ENCODE assay signal across 17 cellular contexts in genomic region chr6:107870379-107870778, GRCh38. TPM values are rescaled to one million over a fixed set of nuclear protein-coding genes. Genes with fewer than 3 reads are reported as not detected.
A peak's percentile ranks its signal among the peaks of the same experiment; 100 is the strongest.
DNase-seq lines count a peak whose midpoint lies in the region; ATAC-seq and TF ChIP-seq lines count a peak whose summit lies in the region.
"Had no signal": no experiment of that assay in that cellular context is flagged by ENCODE, and none has a peak within 500 bp of the region (broad histone marks: within the 10 kb centered on the region; RNA-seq: fewer than 3 reads in every experiment).

No MANE protein-coding gene starts in this region.

- H3K4me3 Mint-ChIP-seq in neural progenitor cell, result no peak overlapping the region

- H3K36me3 ChIP-seq in SK-N-SH (replicated peaks in 1 of 2; ENCODE audit: control insufficient read depth in 1 of 2, insufficient read depth in 2 of 2, low read length in 1 of 2) (peaks cover 46 to 50% of the 10 kb centered on the region in 2 experiments), neural progenitor cell (peaks cover 13% of the 10 kb centered on the region)

- CTCF ChIA-PET in SK-N-SH (lab: Yijun Ruan, JAX), result interaction anchor here (0.6 to 1.0 kb wide), 3 partner anchors 22 to 1028 kb away, joined by 3 read pairs; no protein-coding TSS in a partner anchor

- H3K79me2 ChIP-seq in SK-N-SH (ENCODE audit: insufficient read depth) (no peaks in the 10 kb centered on the region), neural progenitor cell (ENCODE audit: low read depth) (no peaks in the 10 kb centered on the region)

- ATAC-seq in esophagus mucosa (peak; percentile 47), HG02973 (IDR thresholded peaks at IDR 0.05; ENCODE audit: unreplicated experiment) (no peak)
- ATAC-seq: HCT116, pancreas had no signal

- H3K27ac Mint-ChIP-seq in neural progenitor cell, result no peak overlapping the region

- 68% methylated on average over 1 of the region's 1 CpG for WGBS in SK-N-SH (ENCODE audit: low lambda C conversion rate)

- H3K4me3 ChIP-seq in SK-N-SH (ENCODE audit: low read depth in 2 of 2, low read length in 1 of 2) (no peak overlapping the region), neural progenitor cell (no peak overlapping the region)
- H3K4me3 ChIP-seq: lung, pancreas, SJSA1, spleen had no signal

- H3K27ac ChIP-seq in SK-N-SH (ENCODE audit: low read depth in 2 of 2, low read length in 1 of 2), result peak overlapping the region in 1 of 2 experiments; percentile 34; a peak in 1 of 4 replicates
- H3K27ac ChIP-seq in neural progenitor cell, result no peak overlapping the region
- H3K27ac ChIP-seq: pancreas, SJSA1, spleen had no signal

- TF ChIP-seq RAD21 in SK-N-SH (IDR thresholded peaks at IDR 0.05; ENCODE audit: low read length), result no peak

- H2AFZ ChIP-seq in SK-N-SH (ENCODE audit: low read depth) (no peak overlapping the region), neural progenitor cell (replicated peaks) (no peak overlapping the region)

- H3K9ac ChIP-seq in SK-N-SH, result no peak overlapping the region
- no peak overlapping the region for H3K9ac ChIP-seq in neural progenitor cell

- POLR2A ChIA-PET in SK-N-SH (lab: Yijun Ruan, JAX), result no interaction called here

- no peaks in the 10 kb centered on the region for H3K27me3 ChIP-seq in SK-N-SH (ENCODE audit: insufficient read depth)
- no peaks in the 10 kb centered on the region for H3K27me3 ChIP-seq in neural progenitor cell
- H3K27me3 ChIP-seq: pancreas, SJSA1, spleen had no signal

- H3K9me3 Mint-ChIP-seq in neural progenitor cell, result no peaks in the 10 kb centered on the region

- peaks cover 0 to 22% of the 10 kb centered on the region in 2 experiments; a peak in 2 of 4 replicates for H3K4me1 ChIP-seq in SK-N-SH (ENCODE audit: control insufficient read depth in 1 of 2, insufficient read depth in 2 of 2, low read depth in 1 of 2, low read length in 1 of 2)
- H3K4me1 ChIP-seq in neural progenitor cell, result peaks cover 21% of the 10 kb centered on the region
- H3K4me1 ChIP-seq: pancreas had no signal

- no peak for TF ChIP-seq EP300 in SK-N-SH (IDR thresholded peaks at IDR 0.05; ENCODE audit: borderline replicate concordance in 1 of 2, low read depth in 1 of 2, low read length in 1 of 2)

- H3F3A ChIP-seq in SK-N-SH (replicated peaks; ENCODE audit: insufficient read depth) (peaks cover 24% of the 10 kb centered on the region), neural progenitor cell (ENCODE audit: low read depth) (peaks cover 29% of the 10 kb centered on the region)

- H4K20me1 ChIP-seq in SK-N-SH (ENCODE audit: insufficient read depth) (peaks cover 7% of the 10 kb centered on the region; the same call in 1 of the 2 replicates), neural progenitor cell (ENCODE audit: low read depth) (no peaks in the 10 kb centered on the region)

- H3K9me3 ChIP-seq in SK-N-SH (no peaks in the 10 kb centered on the region), neural progenitor cell (ENCODE audit: low read depth) (no peaks in the 10 kb centered on the region)
- H3K9me3 ChIP-seq: pancreas, SJSA1, spleen had no signal

- no peaks in the 10 kb centered on the region for H3K27me3 Mint-ChIP-seq in neural progenitor cell (ENCODE audit: insufficient read depth, low read depth)

- peak; percentile 8 for DNase-seq in GM20000 (ENCODE audit: low spot score)
- no peak for DNase-seq in SK-N-SH
- DNase-seq in neural progenitor cell (ENCODE audit: low spot score), result no peak
- DNase-seq in MV-4-11 (lab: John Stamatoyannopoulos, UW), result no peak
- no peak for DNase-seq in GOT3 (lab: John Stamatoyannopoulos, UW)
- DNase-seq in erythroblast (lab: John Stamatoyannopoulos, UW), result no peak
- DNase-seq: effector CD8-positive, alpha-beta T cell; GF-D8; Kasumi-1; NCI-H2081; pancreas; spleen had no signal

- peaks cover 27% of the 10 kb centered on the region for H3K36me3 Mint-ChIP-seq in neural progenitor cell

- peaks cover 27% of the 10 kb centered on the region for H3K4me1 Mint-ChIP-seq in neural progenitor cell

- TF ChIP-seq CTCF in GM20000 (IDR thresholded peaks at IDR 0.05; ENCODE audit: extremely low read depth, missing control alignments), result no peak
- no peak for TF ChIP-seq CTCF in SK-N-SH (IDR thresholded peaks at IDR 0.05)
- TF ChIP-seq CTCF in neural progenitor cell (IDR thresholded peaks at IDR 0.05), result no peak

- H3K9me2 ChIP-seq in SK-N-SH, result no peaks in the 10 kb centered on the region

- H3K4me2 ChIP-seq in SK-N-SH (no peak overlapping the region), neural progenitor cell (peak overlapping the region; percentile 59)

- TF ChIP-seq POLR2A in erythroblast (IDR thresholded peaks at IDR 0.05; ENCODE audit: low read length), result no peak

TF ChIP-seq in SK-N-SH, 30 proteins besides CTCF, POLR2A, EP300 and RAD21:
- TF ChIP-seq JUND (IDR thresholded peaks at IDR 0.05) (0 out of 2 replicates have a peak, but pooled peaks have one; percentile 13), MXI1 (IDR thresholded peaks at IDR 0.05; ENCODE audit: low read depth, low read length) (no peak), FOSL2 (IDR thresholded peaks at IDR 0.05; ENCODE audit: borderline replicate concordance, low read depth) (peak; percentile 28; the same call in 1 of the 2 replicates)

RNA-seq across cellular contexts. Expression of gene SCML4, which starts 46.3 kb away (rescaled TPM):
- 0.05 TPM in 1 of 2 replicates, not detected in the other for polyA plus RNA-seq in SK-N-SH (2012; rRNA removed)
- 0.01 and 0.07 TPM in 2 replicates for polyA plus RNA-seq in SK-N-SH (2012; cell fraction: cytosol; rRNA removed)
- not detected in 2 replicates for polyA plus RNA-seq in SK-N-SH (2012; cell fraction: nucleus; rRNA removed)
- total RNA-seq in esophagus mucosa, result 0.72 TPM
- not detected in 2 replicates for total RNA-seq in neural progenitor cell (ENCODE audit: low replicate concordance)
- total RNA-seq: SJSA1 had no signal
